Comparison of ENCODE assay signal across 9 cellular contexts in genomic region chr10:61390841-61391240, GRCh38.
DNase-seq lines count a peak whose midpoint lies in the region; ATAC-seq and TF ChIP-seq lines count a peak whose summit lies in the region.
"Had no signal": no experiment of that assay in that cellular context is flagged by ENCODE, and none has a peak within 500 bp of the region (broad histone marks: within the 10 kb centered on the region; RNA-seq: fewer than 3 reads in every experiment).

No MANE protein-coding gene starts in this region.

- no peaks in the 10 kb centered on the region for H3K36me3 ChIP-seq in uterus
- H3K36me3 ChIP-seq: vagina had no signal

- H3K4me1 Mint-ChIP-seq in nephron progenitor cell = no peaks in the 10 kb centered on the region
- H3K4me1 Mint-ChIP-seq in activated CD8-positive, alpha-beta memory T cell treated with anti-CD3 and anti-CD28 coated beads, Interleukin-2, amount 10 ng/mL, durations not matched to agents 7 days and 5 days = peaks cover 9% of the 10 kb centered on the region

- H3K27me3 Mint-ChIP-seq in nephron progenitor cell (ENCODE audit: low read depth, poor library complexity) = peaks cover 4% of the 10 kb centered on the region
- peaks cover 14% of the 10 kb centered on the region for H3K27me3 Mint-ChIP-seq in activated CD8-positive, alpha-beta memory T cell treated with anti-CD3 and anti-CD28 coated beads, Interleukin-2, amount 10 ng/mL, durations not matched to agents 7 days and 5 days

- no peak for TF ChIP-seq POLR2A in uterus (IDR thresholded peaks at IDR 0.05)

- no peak overlapping the region for H3K27ac Mint-ChIP-seq in nephron progenitor cell
- H3K27ac Mint-ChIP-seq in activated CD8-positive, alpha-beta memory T cell treated with anti-CD3 and anti-CD28 coated beads, Interleukin-2, amount 10 ng/mL, durations not matched to agents 7 days and 5 days = no peak overlapping the region

- CTCF ChIA-PET in activated CD8-positive, alpha-beta memory T cell treated with anti-CD3 and anti-CD28 coated beads, Interleukin-2, amount 10 ng/mL, durations not matched to agents 7 days and 5 days (lab: Charles Lee) = no interaction called here

- H3K4me3 Mint-ChIP-seq in nephron progenitor cell = no peak overlapping the region
- H3K4me3 Mint-ChIP-seq in activated CD8-positive, alpha-beta memory T cell treated with anti-CD3 and anti-CD28 coated beads, Interleukin-2, amount 10 ng/mL, durations not matched to agents 7 days and 5 days = no peak overlapping the region

- ATAC-seq in GM18498 (IDR thresholded peaks at IDR 0.05; ENCODE audit: unreplicated experiment) = peak; percentile 80
- peak; percentile 66 for ATAC-seq in GM21360 (IDR thresholded peaks at IDR 0.05; ENCODE audit: unreplicated experiment)
- peak; percentile 58 for ATAC-seq in HG03039 (IDR thresholded peaks at IDR 0.05; ENCODE audit: unreplicated experiment)
- no peak for ATAC-seq in activated CD8-positive, alpha-beta memory T cell treated with anti-CD3 and anti-CD28 coated beads, Interleukin-2, amount 10 ng/mL, durations not matched to agents 7 days and 5 days

- H3K9me3 ChIP-seq in uterus = no peaks in the 10 kb centered on the region
- H3K9me3 ChIP-seq: vagina had no signal

- no peak overlapping the region for H3K27ac ChIP-seq in uterus
- H3K27ac ChIP-seq: vagina had no signal

- no peak overlapping the region for H3K4me3 ChIP-seq in uterus
- H3K4me3 ChIP-seq: vagina had no signal

- H3K9me3 Mint-ChIP-seq in nephron progenitor cell = no peaks in the 10 kb centered on the region
- H3K9me3 Mint-ChIP-seq in activated CD8-positive, alpha-beta memory T cell treated with anti-CD3 and anti-CD28 coated beads, Interleukin-2, amount 10 ng/mL, durations not matched to agents 7 days and 5 days (ENCODE audit: low read depth) = no peaks in the 10 kb centered on the region

- H3K27me3 ChIP-seq in uterus = no peaks in the 10 kb centered on the region
- H3K27me3 ChIP-seq: vagina had no signal

- no peaks in the 10 kb centered on the region for H3K4me1 ChIP-seq in uterus
- H3K4me1 ChIP-seq: vagina had no signal

- intact Hi-C loops in uterus (cut with DNase I; ENCODE audit: low total_unique reads) = no loop called here

- DNase-seq in NAMALWA (ENCODE audit: low spot score) (peak; percentile 10), uterus (no peak), nephron progenitor cell (no peak), ureter (ENCODE audit: low spot score) (no peak)
- DNase-seq in activated CD8-positive, alpha-beta memory T cell treated with anti-CD3 and anti-CD28 coated beads, Interleukin-2, amount 10 ng/mL, durations not matched to agents 7 days and 5 days = no peak

- TF ChIP-seq CTCF in uterus (IDR thresholded peaks at IDR 0.05) = no peak
- TF ChIP-seq CTCF in nephron progenitor cell (IDR thresholded peaks at IDR 0.05) = no peak

- no peaks in the 10 kb centered on the region for H3K36me3 Mint-ChIP-seq in nephron progenitor cell (ENCODE audit: low read depth)
- peaks cover 2% of the 10 kb centered on the region for H3K36me3 Mint-ChIP-seq in activated CD8-positive, alpha-beta memory T cell treated with anti-CD3 and anti-CD28 coated beads, Interleukin-2, amount 10 ng/mL, durations not matched to agents 7 days and 5 days
